ENCODE assay signal across 8 cellular contexts in genomic region chr5:127518319-127518621, GRCh38. TPM values are rescaled to one million over a fixed set of nuclear protein-coding genes. Genes with fewer than 3 reads are reported as not detected.
DNase-seq lines count a peak whose midpoint lies in the region; ATAC-seq and TF ChIP-seq lines count a peak whose summit lies in the region.

No MANE protein-coding gene starts in this region.

- intact Hi-C loops in ovary (cut with DNase I) = no loop called here

- no peak for TF ChIP-seq POLR2A in Peyer's patch (IDR thresholded peaks at IDR 0.05)
- no peak for TF ChIP-seq POLR2A in ovary (IDR thresholded peaks at IDR 0.05)

- TF ChIP-seq EP300 in ovary (IDR thresholded peaks at IDR 0.05) = no peak

- H3K4me1 ChIP-seq in Peyer's patch (peaks cover 0 to 15% (median 0%) of the 10 kb centered on the region in 4 donors), ovary (ENCODE audit: insufficient read depth) (peaks cover 8% of the 10 kb centered on the region)

- no peak for TF ChIP-seq CTCF in Peyer's patch (IDR thresholded peaks at IDR 0.05)
- no peak for TF ChIP-seq CTCF in epithelial cell of proximal tubule (conservative IDR thresholded peaks at IDR 0.05; ENCODE audit: low read depth, low read length)
- TF ChIP-seq CTCF in ovary (IDR thresholded peaks at IDR 0.05) = no peak

- H3K36me3 ChIP-seq in Peyer's patch = peaks cover 0 to 2% (median 0%) of the 10 kb centered on the region in 3 donors
- no peaks in the 10 kb centered on the region for H3K36me3 ChIP-seq in ovary

- no peaks in the 10 kb centered on the region for H3K27me3 ChIP-seq in Peyer's patch
- no peaks in the 10 kb centered on the region for H3K27me3 ChIP-seq in ovary

- peak overlapping the region; percentile 81 to 99 (median 94) for H3K4me3 ChIP-seq in Peyer's patch
- peak overlapping the region; percentile 90 for H3K4me3 ChIP-seq in epithelial cell of proximal tubule (ENCODE audit: low read depth, low read length)
- H3K4me3 ChIP-seq in ovary = peak overlapping the region; percentile 73

- 1 to 3% (median 1%) methylated on average over 10 of the region's 10 CpGs for WGBS in ovary, 3 donors

- ATAC-seq in GM18499 (IDR thresholded peaks at IDR 0.05; ENCODE audit: insufficient read depth, unreplicated experiment) (peak; percentile 32), HG02588 (IDR thresholded peaks at IDR 0.05; ENCODE audit: unreplicated experiment) (peak; percentile 27)

- H3K27ac ChIP-seq in Peyer's patch (peak overlapping the region; percentile 81 to 93 (median 86)), ovary (no peak overlapping the region)

- H3K9me3 ChIP-seq in Peyer's patch (peaks cover 0 to 7% (median 0%) of the 10 kb centered on the region in 4 donors), ovary (no peaks in the 10 kb centered on the region)

- DNase-seq in Peyer's patch (no peak), epithelial cell of proximal tubule (ENCODE audit: low read depth) (peak; percentile 38), ovary (no peak), SW480 (ENCODE audit: low spot score) (no peak)
- DNase-seq in stimulated activated CD4-positive, alpha-beta T cell treated with anti-CD3 and anti-CD28 coated beads, Interleukin-4, amount 100 ng/mL, for 1 hour = no peak
- no peak for DNase-seq in stimulated activated CD4-positive, alpha-beta T cell treated with anti-CD3 and anti-CD28 coated beads, Interleukin-2, amount 100 ng/mL, for 24 hours

RNA-seq across cellular contexts. Expression of gene PRRC1, which starts 0.8 kb away (rescaled TPM):
- total RNA-seq in Peyer's patch (10 to 100 TPM; 34.1 to 60.9 (median 46.3) TPM), epithelial cell of proximal tubule (33.3 and 44.0 TPM in 2 replicates), ovary (10 to 100 TPM; 24.2 to 59.0 (median 46.1) TPM)
- 10 to 100 TPM; 19.0 to 54.1 TPM for polyA plus RNA-seq in ovary

Comparison
In these comparisons a context has a peak if more than half of its experiments do, and no peak if none do; other contexts are left out.
1. H3K27ac ChIP-seq: peak in Peyer's patch (4 of 4); none in ovary (0 of 2).
2. Peak in every context shown above with its lines, with median percentiles within 50 percentile points of each other: H3K4me3 ChIP-seq.